1 cellular context compared by ENCODE assay signal in the genomic region with DNA sequence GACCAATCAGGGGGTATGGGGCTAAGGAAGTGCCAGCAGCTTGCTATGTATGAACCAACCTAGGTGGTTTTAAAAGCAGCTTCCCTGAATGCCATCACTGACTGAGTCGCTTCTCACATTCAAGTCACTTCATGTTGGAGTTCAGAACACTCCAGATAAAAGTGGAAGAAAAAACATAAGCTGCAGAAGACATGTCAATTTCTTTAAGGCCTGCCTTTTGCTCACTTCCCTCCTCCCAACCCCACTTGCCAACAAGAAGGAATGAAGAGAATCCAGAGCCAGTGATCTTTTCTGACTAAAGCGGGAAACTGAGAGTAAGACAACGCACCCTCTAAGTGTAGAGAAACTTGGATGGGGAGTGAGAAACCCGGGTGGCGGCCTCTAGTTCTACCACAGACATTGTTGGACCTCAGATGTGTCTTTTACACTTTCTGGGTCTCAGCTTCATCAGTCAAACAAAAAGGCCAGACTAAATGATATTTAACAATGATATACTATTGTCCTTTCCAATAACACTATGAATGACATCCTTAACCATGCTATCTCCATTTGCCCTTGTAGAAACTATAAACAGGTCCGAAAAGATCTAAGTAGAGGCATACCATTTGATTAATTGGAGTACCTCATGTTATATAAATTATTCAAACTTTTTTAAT.
TF ChIP-seq lines count a peak whose summit lies in the region.

No MANE protein-coding gene starts in this region.

TF ChIP-seq in K562, 482 proteins besides CTCF, POLR2A, EP300 and RAD21 (continued from another document):
- TF ChIP-seq RBM14 (IDR thresholded peaks at IDR 0.05; ENCODE audit: borderline replicate concordance, insufficient read depth, low read depth, low read length) (no peak), ZNF143 (CRISPR knock-in tag; IDR thresholded peaks at IDR 0.05) (no peak), NR2F6 (CRISPR knock-in tag; IDR thresholded peaks at IDR 0.05) (no peak), CBFA2T3 (IDR thresholded peaks at IDR 0.05) (no peak), HDAC1 (IDR thresholded peaks at IDR 0.05) (no peak), TEAD1 (CRISPR knock-in tag; IDR thresholded peaks at IDR 0.05) (0 out of 4 replicates have a peak, but pooled peaks of 1 of the 2 experiments have one; percentile 29)
TF ChIP-seq in K562: peak in this region for 16.
